In the genomic region with DNA sequence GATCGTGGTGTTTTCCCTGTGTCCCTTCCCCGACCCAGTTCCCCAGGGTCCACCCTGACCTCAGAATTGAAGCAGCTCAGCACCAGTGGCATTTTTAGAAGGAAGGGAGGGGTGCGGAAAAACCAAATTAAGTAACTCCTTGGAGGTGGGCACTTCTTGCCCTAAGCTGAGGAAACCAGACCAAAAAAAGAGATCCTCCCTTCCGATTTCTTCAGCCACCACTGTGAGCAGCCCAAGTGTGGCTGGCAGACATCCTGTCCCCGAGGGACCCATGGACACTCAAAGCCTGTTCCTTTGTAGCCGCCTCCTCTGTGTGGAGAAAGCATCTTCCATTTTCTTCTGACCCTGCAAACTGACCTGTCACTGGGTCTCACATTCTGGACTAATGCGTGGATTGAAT, we compare ENCODE assay signal across 1 cellular context.
TF ChIP-seq lines count a peak whose summit lies in the region.

No MANE protein-coding gene starts in this region.

TF ChIP-seq in GM23338, 12 proteins besides CTCF, POLR2A, EP300 and RAD21:
- TF ChIP-seq, protein P1, sequence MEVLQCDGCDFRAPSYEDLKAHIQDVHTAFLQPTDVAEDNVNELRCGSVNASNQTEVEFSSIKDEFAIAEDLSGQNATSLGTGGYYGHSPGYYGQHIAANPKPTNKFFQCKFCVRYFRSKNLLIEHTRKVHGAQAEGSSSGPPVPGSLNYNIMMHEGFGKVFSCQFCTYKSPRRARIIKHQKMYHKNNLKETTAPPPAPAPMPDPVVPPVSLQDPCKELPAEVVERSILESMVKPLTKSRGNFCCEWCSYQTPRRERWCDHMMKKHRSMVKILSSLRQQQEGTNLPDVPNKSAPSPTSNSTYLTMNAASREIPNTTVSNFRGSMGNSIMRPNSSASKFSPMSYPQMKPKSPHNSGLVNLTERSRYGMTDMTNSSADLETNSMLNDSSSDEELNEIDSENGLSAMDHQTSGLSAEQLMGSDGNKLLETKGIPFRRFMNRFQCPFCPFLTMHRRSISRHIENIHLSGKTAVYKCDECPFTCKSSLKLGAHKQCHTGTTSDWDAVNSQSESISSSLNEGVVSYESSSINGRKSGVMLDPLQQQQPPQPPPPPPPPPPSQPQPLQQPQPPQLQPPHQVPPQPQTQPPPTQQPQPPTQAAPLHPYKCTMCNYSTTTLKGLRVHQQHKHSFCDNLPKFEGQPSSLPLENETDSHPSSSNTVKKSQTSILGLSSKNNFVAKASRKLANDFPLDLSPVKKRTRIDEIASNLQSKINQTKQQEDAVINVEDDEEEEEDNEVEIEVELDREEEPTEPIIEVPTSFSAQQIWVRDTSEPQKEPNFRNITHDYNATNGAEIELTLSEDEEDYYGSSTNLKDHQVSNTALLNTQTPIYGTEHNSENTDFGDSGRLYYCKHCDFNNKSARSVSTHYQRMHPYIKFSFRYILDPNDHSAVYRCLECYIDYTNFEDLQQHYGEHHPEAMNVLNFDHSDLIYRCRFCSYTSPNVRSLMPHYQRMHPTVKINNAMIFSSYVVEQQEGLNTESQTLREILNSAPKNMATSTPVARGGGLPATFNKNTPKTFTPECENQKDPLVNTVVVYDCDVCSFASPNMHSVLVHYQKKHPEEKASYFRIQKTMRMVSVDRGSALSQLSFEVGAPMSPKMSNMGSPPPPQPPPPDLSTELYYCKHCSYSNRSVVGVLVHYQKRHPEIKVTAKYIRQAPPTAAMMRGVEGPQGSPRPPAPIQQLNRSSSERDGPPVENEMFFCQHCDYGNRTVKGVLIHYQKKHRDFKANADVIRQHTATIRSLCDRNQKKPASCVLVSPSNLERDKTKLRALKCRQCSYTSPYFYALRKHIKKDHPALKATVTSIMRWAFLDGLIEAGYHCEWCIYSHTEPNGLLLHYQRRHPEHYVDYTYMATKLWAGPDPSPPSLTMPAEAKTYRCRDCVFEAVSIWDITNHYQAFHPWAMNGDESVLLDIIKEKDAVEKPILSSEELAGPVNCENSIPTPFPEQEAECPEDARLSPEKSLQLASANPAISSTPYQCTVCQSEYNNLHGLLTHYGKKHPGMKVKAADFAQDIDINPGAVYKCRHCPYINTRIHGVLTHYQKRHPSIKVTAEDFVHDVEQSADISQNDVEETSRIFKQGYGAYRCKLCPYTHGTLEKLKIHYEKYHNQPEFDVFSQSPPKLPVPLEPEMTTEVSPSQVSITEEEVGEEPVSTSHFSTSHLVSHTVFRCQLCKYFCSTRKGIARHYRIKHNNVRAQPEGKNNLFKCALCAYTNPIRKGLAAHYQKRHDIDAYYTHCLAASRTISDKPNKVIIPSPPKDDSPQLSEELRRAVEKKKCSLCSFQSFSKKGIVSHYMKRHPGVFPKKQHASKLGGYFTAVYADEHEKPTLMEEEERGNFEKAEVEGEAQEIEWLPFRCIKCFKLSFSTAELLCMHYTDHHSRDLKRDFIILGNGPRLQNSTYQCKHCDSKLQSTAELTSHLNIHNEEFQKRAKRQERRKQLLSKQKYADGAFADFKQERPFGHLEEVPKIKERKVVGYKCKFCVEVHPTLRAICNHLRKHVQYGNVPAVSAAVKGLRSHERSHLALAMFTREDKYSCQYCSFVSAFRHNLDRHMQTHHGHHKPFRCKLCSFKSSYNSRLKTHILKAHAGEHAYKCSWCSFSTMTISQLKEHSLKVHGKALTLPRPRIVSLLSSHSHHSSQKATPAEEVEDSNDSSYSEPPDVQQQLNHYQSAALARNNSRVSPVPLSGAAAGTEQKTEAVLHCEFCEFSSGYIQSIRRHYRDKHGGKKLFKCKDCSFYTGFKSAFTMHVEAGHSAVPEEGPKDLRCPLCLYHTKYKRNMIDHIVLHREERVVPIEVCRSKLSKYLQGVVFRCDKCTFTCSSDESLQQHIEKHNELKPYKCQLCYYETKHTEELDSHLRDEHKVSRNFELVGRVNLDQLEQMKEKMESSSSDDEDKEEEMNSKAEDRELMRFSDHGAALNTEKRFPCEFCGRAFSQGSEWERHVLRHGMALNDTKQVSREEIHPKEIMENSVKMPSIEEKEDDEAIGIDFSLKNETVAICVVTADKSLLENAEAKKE (CRISPR knock-in tag; IDR thresholded peaks at IDR 0.05), result no peak
- TF ChIP-seq ZNF114 (CRISPR knock-in tag; IDR thresholded peaks at IDR 0.05) (no peak), POLR2AphosphoS5 (IDR thresholded peaks at IDR 0.05; ENCODE audit: low read depth) (no peak), EZH2 (IDR thresholded peaks at IDR 0.05; ENCODE audit: low read depth, unreplicated experiment) (no peak)
